1 cellular context compared by ENCODE assay signal in the genomic region with DNA sequence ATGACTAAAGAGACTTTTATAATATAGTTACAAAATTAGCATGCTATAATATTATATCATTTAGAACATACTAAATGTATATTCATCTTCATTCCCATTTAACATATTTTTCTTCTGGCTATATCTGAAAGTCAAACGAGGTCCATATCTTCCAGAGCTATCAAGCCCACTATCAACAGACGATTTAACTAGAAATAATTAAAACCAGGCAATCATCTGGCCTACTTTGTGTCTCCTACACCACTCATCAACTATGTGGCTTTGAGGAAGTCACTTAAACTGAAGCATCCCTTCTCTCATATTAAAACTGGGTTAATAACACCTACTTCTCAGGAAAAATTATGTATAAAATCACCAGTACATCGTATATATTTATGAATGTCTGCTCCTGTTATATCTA.
A peak's percentile ranks its signal among the peaks of the same experiment; 100 is the strongest.
TF ChIP-seq lines count a peak whose summit lies in the region.

No MANE protein-coding gene starts in this region.

TF ChIP-seq in SK-N-SH, 30 proteins besides CTCF, POLR2A, EP300 and RAD21 (continued from another document):
- TF ChIP-seq IRF3 (IDR thresholded peaks at IDR 0.05; ENCODE audit: low read depth, low read length) (no peak), GATA2 (CRISPR knock-in tag; IDR thresholded peaks at IDR 0.05) (peak; percentile 31; the same call in 1 of the 2 replicates)
